12 cellular contexts compared by ENCODE assay signal in genomic region chr16:80231888-80232287, GRCh38.
A peak's percentile ranks its signal among the peaks of the same experiment; 100 is the strongest.
DNase-seq lines count a peak whose midpoint lies in the region; ATAC-seq and TF ChIP-seq lines count a peak whose summit lies in the region.
"Had no signal": no experiment of that assay in that cellular context is flagged by ENCODE, and none has a peak within 500 bp of the region (broad histone marks: within the 10 kb centered on the region; RNA-seq: fewer than 3 reads in every experiment).

No MANE protein-coding gene starts in this region.

- H3K36me3 Mint-ChIP-seq in activated CD8-positive, alpha-beta memory T cell treated with anti-CD3 and anti-CD28 coated beads, Interleukin-2, amount 10 ng/mL, durations not matched to agents 7 days and 5 days, result no peaks in the 10 kb centered on the region
- H3K36me3 Mint-ChIP-seq in activated T-helper 2 cell treated with anti-CD3 and anti-CD28 coated beads, Interferon-gamma antibody, Interleukin-2, Interleukin-4, amounts not matched to agents 10 μg/mL and 5 μg/mL and 100 μg/mL, durations not matched to agents 14 hours and 24 hours and 36 hours (ENCODE audit: low read depth), result no peaks in the 10 kb centered on the region
- H3K36me3 Mint-ChIP-seq: activated naive CD8-positive, alpha-beta T cell treated with anti-CD3 and anti-CD28 coated beads, Interleukin-2, amount 10 ng/mL, durations not matched to agents 7 days and 5 days; CD4-positive, CD25-positive, alpha-beta regulatory T cell had no signal

- TF ChIP-seq POLR2A in spleen (IDR thresholded peaks at IDR 0.05), result no peak

- ATAC-seq in activated CD8-positive, alpha-beta memory T cell treated with anti-CD3 and anti-CD28 coated beads, Interleukin-2, amount 10 ng/mL, durations not matched to agents 7 days and 5 days, result peak; percentile 51
- ATAC-seq in HG02798 (IDR thresholded peaks at IDR 0.05; ENCODE audit: poor library complexity, unreplicated experiment), result peak; percentile 53
- no peak for ATAC-seq in left colon

- no peak overlapping the region for H3K27ac ChIP-seq in spleen

- peaks cover under 1% of the 10 kb centered on the region for H3K9me3 Mint-ChIP-seq in activated CD8-positive, alpha-beta memory T cell treated with anti-CD3 and anti-CD28 coated beads, Interleukin-2, amount 10 ng/mL, durations not matched to agents 7 days and 5 days (ENCODE audit: low read depth)
- H3K9me3 Mint-ChIP-seq in activated T-helper 2 cell treated with anti-CD3 and anti-CD28 coated beads, Interferon-gamma antibody, Interleukin-2, Interleukin-4, amounts not matched to agents 10 μg/mL and 5 μg/mL and 100 μg/mL, durations not matched to agents 14 hours and 24 hours and 36 hours, result peaks cover 4% of the 10 kb centered on the region

- no peak for TF ChIP-seq CTCF in spleen (IDR thresholded peaks at IDR 0.05 in 8 of 11, conservative IDR thresholded peaks at IDR 0.05 in 3 of 11)

- CTCF ChIA-PET in activated CD8-positive, alpha-beta memory T cell treated with anti-CD3 and anti-CD28 coated beads, Interleukin-2, amount 10 ng/mL, durations not matched to agents 7 days and 5 days (lab: Charles Lee), result no interaction called here

- WGBS in spleen, 5 donors, result 45 to 66% (median 57%) methylated on average over 3 of the region's 3 CpGs

- H3K27me3 Mint-ChIP-seq in activated CD8-positive, alpha-beta memory T cell treated with anti-CD3 and anti-CD28 coated beads, Interleukin-2, amount 10 ng/mL, durations not matched to agents 7 days and 5 days, result peaks cover 5% of the 10 kb centered on the region
- no peaks in the 10 kb centered on the region for H3K27me3 Mint-ChIP-seq in activated T-helper 2 cell treated with anti-CD3 and anti-CD28 coated beads, Interferon-gamma antibody, Interleukin-2, Interleukin-4, amounts not matched to agents 10 μg/mL and 5 μg/mL and 100 μg/mL, durations not matched to agents 14 hours and 24 hours and 36 hours (ENCODE audit: low read depth)
- H3K27me3 Mint-ChIP-seq: activated naive CD8-positive, alpha-beta T cell treated with anti-CD3 and anti-CD28 coated beads, Interleukin-2, amount 10 ng/mL, durations not matched to agents 7 days and 5 days; CD4-positive, CD25-positive, alpha-beta regulatory T cell had no signal

- H3K4me1 Mint-ChIP-seq in activated CD8-positive, alpha-beta memory T cell treated with anti-CD3 and anti-CD28 coated beads, Interleukin-2, amount 10 ng/mL, durations not matched to agents 7 days and 5 days, result peaks cover 2% of the 10 kb centered on the region
- peaks cover 7% of the 10 kb centered on the region for H3K4me1 Mint-ChIP-seq in activated T-helper 2 cell treated with anti-CD3 and anti-CD28 coated beads, Interferon-gamma antibody, Interleukin-2, Interleukin-4, amounts not matched to agents 10 μg/mL and 5 μg/mL and 100 μg/mL, durations not matched to agents 14 hours and 24 hours and 36 hours (ENCODE audit: low read depth)
- H3K4me1 Mint-ChIP-seq: activated naive CD8-positive, alpha-beta T cell treated with anti-CD3 and anti-CD28 coated beads, Interleukin-2, amount 10 ng/mL, durations not matched to agents 7 days and 5 days; CD4-positive, CD25-positive, alpha-beta regulatory T cell; neural crest cell had no signal

- no peak overlapping the region for H3K4me3 Mint-ChIP-seq in activated CD8-positive, alpha-beta memory T cell treated with anti-CD3 and anti-CD28 coated beads, Interleukin-2, amount 10 ng/mL, durations not matched to agents 7 days and 5 days
- no peak overlapping the region for H3K4me3 Mint-ChIP-seq in activated T-helper 2 cell treated with anti-CD3 and anti-CD28 coated beads, Interferon-gamma antibody, Interleukin-2, Interleukin-4, amounts not matched to agents 10 μg/mL and 5 μg/mL and 100 μg/mL, durations not matched to agents 14 hours and 24 hours and 36 hours (ENCODE audit: low read depth)
- H3K4me3 Mint-ChIP-seq: activated naive CD8-positive, alpha-beta T cell treated with anti-CD3 and anti-CD28 coated beads, Interleukin-2, amount 10 ng/mL, durations not matched to agents 7 days and 5 days; CD4-positive, CD25-positive, alpha-beta regulatory T cell; neural crest cell had no signal

- H3K4me1 ChIP-seq in spleen, result no peaks in the 10 kb centered on the region

- peaks cover 0 to 4% (median under 1%) of the 10 kb centered on the region in 8 donors for H3K9me3 ChIP-seq in spleen

- intact Hi-C loops in activated T-helper 2 cell treated with anti-CD3 and anti-CD28 coated beads, Interferon-gamma antibody, Interleukin-2, Interleukin-4, amounts not matched to agents 10 μg/mL and 5 μg/mL and 100 μg/mL, durations not matched to agents 14 hours and 24 hours and 36 hours (cut with micrococcal nuclease), result loop anchor here (2.0 to 5.0 kb wide), 2 partner anchors 29 to 40 kb away; no protein-coding TSS in a partner anchor
- intact Hi-C loops in left colon (cut with DNase I, micrococcal nuclease), result no loop called here
- intact Hi-C loops in spleen (cut with DNase I; ENCODE audit: low total_unique reads), result no loop called here

- peak; percentile 43 for DNase-seq in activated CD8-positive, alpha-beta memory T cell treated with anti-CD3 and anti-CD28 coated beads, Interleukin-2, amount 10 ng/mL, durations not matched to agents 7 days and 5 days
- no peak for DNase-seq in activated CD8-positive, alpha-beta memory T cell treated with anti-CD3 and anti-CD28 coated beads for 24 hours
- DNase-seq in activated T-helper 2 cell treated with anti-CD3 and anti-CD28 coated beads, Interferon-gamma antibody, Interleukin-2, Interleukin-4, amounts not matched to agents 10 μg/mL and 5 μg/mL and 100 μg/mL, durations not matched to agents 14 hours and 24 hours and 36 hours (ENCODE audit: low spot score), result no peak
- DNase-seq in stimulated activated CD8-positive, alpha-beta memory T cell treated with anti-CD3 and anti-CD28 coated beads, Interleukin-4, amount 100 ng/mL, for 48 hours, result peak; percentile 26
- DNase-seq in amygdala (lab: John Stamatoyannopoulos, UW) (no peak), left colon (no peak), spleen (no peak)
- DNase-seq: activated naive CD8-positive, alpha-beta T cell treated with anti-CD3 and anti-CD28 coated beads, Interleukin-2, amount 10 ng/mL, durations not matched to agents 7 days and 5 days; CD4-positive, CD25-positive, alpha-beta regulatory T cell; NCI-H1105 had no signal

- H3K27me3 ChIP-seq in spleen (replicated peaks in 1 of 7), result no peaks in the 10 kb centered on the region

- no peak overlapping the region for H3K27ac Mint-ChIP-seq in activated CD8-positive, alpha-beta memory T cell treated with anti-CD3 and anti-CD28 coated beads, Interleukin-2, amount 10 ng/mL, durations not matched to agents 7 days and 5 days
- peak overlapping the region; percentile 64 for H3K27ac Mint-ChIP-seq in activated T-helper 2 cell treated with anti-CD3 and anti-CD28 coated beads, Interferon-gamma antibody, Interleukin-2, Interleukin-4, amounts not matched to agents 10 μg/mL and 5 μg/mL and 100 μg/mL, durations not matched to agents 14 hours and 24 hours and 36 hours
- H3K27ac Mint-ChIP-seq: activated naive CD8-positive, alpha-beta T cell treated with anti-CD3 and anti-CD28 coated beads, Interleukin-2, amount 10 ng/mL, durations not matched to agents 7 days and 5 days; CD4-positive, CD25-positive, alpha-beta regulatory T cell had no signal

- no peak overlapping the region for H3K4me3 ChIP-seq in spleen

- H3K36me3 ChIP-seq in spleen, result no peaks in the 10 kb centered on the region

Comparison
In these comparisons a context has a peak if more than half of its experiments do, and no peak if none do; other contexts are left out.
1. DNase-seq: peak in activated CD8-positive, alpha-beta memory T cell treated with anti-CD3 and anti-CD28 coated beads, Interleukin-2, amount 10 ng/mL, durations not matched to agents 7 days and 5 days (single experiment) and stimulated activated CD8-positive, alpha-beta memory T cell treated with anti-CD3 and anti-CD28 coated beads, Interleukin-4, amount 100 ng/mL, for 48 hours (single experiment); none in activated CD8-positive, alpha-beta memory T cell treated with anti-CD3 and anti-CD28 coated beads for 24 hours (single experiment), activated T-helper 2 cell treated with anti-CD3 and anti-CD28 coated beads, Interferon-gamma antibody, Interleukin-2, Interleukin-4, amounts not matched to agents 10 μg/mL and 5 μg/mL and 100 μg/mL, durations not matched to agents 14 hours and 24 hours and 36 hours (single experiment), amygdala (0 of 56), left colon (0 of 2) and spleen (single experiment).